ENCODE assay signal across 8 cellular contexts in the genomic region with DNA sequence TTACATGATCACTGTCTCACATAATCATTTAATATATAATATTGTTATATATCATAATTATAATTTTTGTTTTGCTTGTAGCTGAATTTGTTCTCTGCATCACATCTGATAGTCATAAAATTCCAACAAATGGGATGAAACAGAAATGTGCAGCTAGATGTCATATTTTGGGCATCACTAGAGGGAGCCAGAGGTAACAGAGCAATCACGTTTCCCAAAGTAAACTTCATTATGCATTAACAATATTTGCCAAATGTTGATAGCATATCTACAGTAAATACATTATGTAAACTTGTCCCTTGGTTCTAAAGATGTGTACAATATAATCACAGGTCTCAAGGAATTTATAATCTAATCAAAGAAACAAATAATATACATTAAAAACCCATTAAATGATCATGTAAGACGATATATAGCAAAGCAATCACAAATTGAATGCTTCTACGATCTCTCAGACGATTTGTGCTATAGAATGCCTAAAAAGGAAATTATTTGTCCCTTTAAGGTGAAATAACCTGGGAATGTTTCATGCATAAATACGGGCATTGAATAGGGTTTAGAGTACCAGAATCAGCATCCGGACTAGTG.
DNase-seq lines count a peak whose midpoint lies in the region; ATAC-seq, FAIRE-seq and TF ChIP-seq lines count a peak whose summit lies in the region.

No MANE protein-coding gene starts in this region.

- H3K27ac Mint-ChIP-seq in activated naive CD4-positive, alpha-beta T cell treated with anti-CD3 and anti-CD28 coated beads, Interleukin-2, amount 10 ng/mL, durations not matched to agents 7 days and 5 days, result no peak overlapping the region
- H3K27ac Mint-ChIP-seq in activated naive CD8-positive, alpha-beta T cell treated with anti-CD3 and anti-CD28 coated beads, Interleukin-2, amount 50 U/mL, for 24 hours, result no peak overlapping the region

- no peak overlapping the region for H3K9ac ChIP-seq in K562 (ENCODE audit: insufficient read depth in 1 of 2, low read depth in 2 of 2, low read length in 2 of 2)

- no peaks in the 10 kb centered on the region for H3K4me1 ChIP-seq in K562 (replicated peaks in 1 of 2; ENCODE audit: control insufficient read depth in 2 of 2, insufficient read depth in 2 of 2, low read length in 2 of 2)
- H3K4me1 ChIP-seq in mucosa of descending colon (ENCODE audit: low read depth), result no peaks in the 10 kb centered on the region

- H3K9me3 Mint-ChIP-seq in activated naive CD4-positive, alpha-beta T cell treated with anti-CD3 and anti-CD28 coated beads, Interleukin-2, amount 10 ng/mL, durations not matched to agents 7 days and 5 days, result no peaks in the 10 kb centered on the region
- no peaks in the 10 kb centered on the region for H3K9me3 Mint-ChIP-seq in activated naive CD8-positive, alpha-beta T cell treated with anti-CD3 and anti-CD28 coated beads, Interleukin-2, amount 50 U/mL, for 24 hours

- TF ChIP-seq CTCF in K562 (IDR thresholded peaks at IDR 0.05 in 2 of 3, conservative IDR thresholded peaks at IDR 0.05 in 1 of 3; ENCODE audit: insufficient read depth in 2 of 3, low read depth in 1 of 3, low read length in 3 of 3) (peak in 2 of 3 experiments; percentile 32 to 35; a peak in 2 of 6 replicates), mucosa of descending colon (IDR thresholded peaks at IDR 0.05) (peak; percentile 53)

- H3K36me3 ChIP-seq in K562 (ENCODE audit: control insufficient read depth, insufficient read depth, low read length), result no peaks in the 10 kb centered on the region
- no peaks in the 10 kb centered on the region for H3K36me3 ChIP-seq in mucosa of descending colon (ENCODE audit: low read depth)

- no peaks in the 10 kb centered on the region for H3K9me1 ChIP-seq in K562 (ENCODE audit: control insufficient read depth, insufficient read depth, low read length)

- FAIRE-seq in K562 (lab: Jason Lieb, UNC), result no peak

- under 1% methylated on average over 6 of the region's 6 CpGs for WGBS in K562 (ENCODE audit: insufficient coverage, low coverage, missing lambda C conversion rate)

- POLR2A ChIA-PET in K562 (lab: Yijun Ruan, JAX), result no interaction called here

- H3K4me2 ChIP-seq in K562 (ENCODE audit: insufficient read depth, low read length), result no peak overlapping the region

- no peak overlapping the region for H3K4me3 Mint-ChIP-seq in activated naive CD4-positive, alpha-beta T cell treated with anti-CD3 and anti-CD28 coated beads, Interleukin-2, amount 10 ng/mL, durations not matched to agents 7 days and 5 days
- no peak overlapping the region for H3K4me3 Mint-ChIP-seq in activated naive CD8-positive, alpha-beta T cell treated with anti-CD3 and anti-CD28 coated beads, Interleukin-2, amount 50 U/mL, for 24 hours

- H4K20me1 ChIP-seq in K562 (replicated peaks; ENCODE audit: control insufficient read depth, insufficient read depth, low read length), result no peaks in the 10 kb centered on the region

- BruUV-seq in K562 (replicated peaks; lab: Mats Ljungman, UMichigan), result no TSS peak

- TF ChIP-seq EP300 in K562 (IDR thresholded peaks at IDR 0.05; ENCODE audit: low read length), result no peak

- no peaks in the 10 kb centered on the region for H3K4me1 Mint-ChIP-seq in activated naive CD4-positive, alpha-beta T cell treated with anti-CD3 and anti-CD28 coated beads, Interleukin-2, amount 10 ng/mL, durations not matched to agents 7 days and 5 days
- H3K4me1 Mint-ChIP-seq in activated naive CD8-positive, alpha-beta T cell treated with anti-CD3 and anti-CD28 coated beads, Interleukin-2, amount 50 U/mL, for 24 hours, result no peaks in the 10 kb centered on the region

- no peaks in the 10 kb centered on the region for H3K36me3 Mint-ChIP-seq in activated naive CD4-positive, alpha-beta T cell treated with anti-CD3 and anti-CD28 coated beads, Interleukin-2, amount 10 ng/mL, durations not matched to agents 7 days and 5 days
- no peaks in the 10 kb centered on the region for H3K36me3 Mint-ChIP-seq in activated naive CD8-positive, alpha-beta T cell treated with anti-CD3 and anti-CD28 coated beads, Interleukin-2, amount 50 U/mL, for 24 hours (ENCODE audit: low read depth)

- H3K27ac ChIP-seq in K562 (ENCODE audit: extremely low read depth, low read depth, low read length) (no peak overlapping the region), substantia nigra (ENCODE audit: low read depth, low read length, poor library complexity, severe bottlenecking) (no peak overlapping the region)

- H3K27me3 Mint-ChIP-seq in activated naive CD4-positive, alpha-beta T cell treated with anti-CD3 and anti-CD28 coated beads, Interleukin-2, amount 10 ng/mL, durations not matched to agents 7 days and 5 days, result no peaks in the 10 kb centered on the region
- H3K27me3 Mint-ChIP-seq in activated naive CD8-positive, alpha-beta T cell treated with anti-CD3 and anti-CD28 coated beads, Interleukin-2, amount 50 U/mL, for 24 hours, result peaks cover 5% of the 10 kb centered on the region

- CTCF ChIA-PET in K562 (lab: Yijun Ruan, JAX; ENCODE audit: low intra/inter-chr PET ratio), result no interaction called here
- CTCF ChIA-PET in activated naive CD4-positive, alpha-beta T cell treated with anti-CD3 and anti-CD28 coated beads, Interleukin-2, amount 10 ng/mL, durations not matched to agents 7 days and 5 days (lab: Charles Lee), result interaction anchor here (1.0 to 1.6 kb wide), 4 partner anchors 10 to 20 kb away, joined by 4 to 7 read pairs (median 5); no protein-coding TSS in a partner anchor

- H3K27me3 ChIP-seq in K562 (ENCODE audit: control insufficient read depth in 2 of 2, insufficient read depth in 2 of 2, low read length in 2 of 2), result no peaks in the 10 kb centered on the region

- H2AFZ ChIP-seq in K562 (ENCODE audit: low read depth, low read length), result no peak overlapping the region

- intact Hi-C loops in K562 (cut with micrococcal nuclease) (no loop called here), mucosa of descending colon (cut with DNase I, micrococcal nuclease) (no loop called here)

- no peaks in the 10 kb centered on the region for H3K79me2 ChIP-seq in K562 (ENCODE audit: control insufficient read depth, insufficient read depth, low read length)

- no peak overlapping the region for H3K4me3 ChIP-seq in K562
- H3K4me3 ChIP-seq in mucosa of descending colon, result no peak overlapping the region

- in situ Hi-C loops in K562 (cut with MboI), result no loop called here

- no peak for TF ChIP-seq RAD21 in K562 (CRISPR knock-in tag; conservative IDR thresholded peaks at IDR 0.05 in 1 of 2, IDR thresholded peaks at IDR 0.05 in 1 of 2)

- ATAC-seq in K562 (no peak), mucosa of descending colon (peak; percentile 57), GM18505 (IDR thresholded peaks at IDR 0.05; ENCODE audit: unreplicated experiment) (no peak)
- ATAC-seq in activated naive CD8-positive, alpha-beta T cell treated with anti-CD3 and anti-CD28 coated beads, Interleukin-2, amount 50 U/mL, for 24 hours, result no peak

- H3K9me3 ChIP-seq in K562 (replicated peaks; ENCODE audit: control insufficient read depth, insufficient read depth, low read depth, low read length), result no peaks in the 10 kb centered on the region
- no peaks in the 10 kb centered on the region for H3K9me3 ChIP-seq in mucosa of descending colon

- TF ChIP-seq POLR2A in K562 (conservative IDR thresholded peaks at IDR 0.05), result no peak
- no peak for TF ChIP-seq POLR2A in GM18505 (IDR thresholded peaks at IDR 0.05; ENCODE audit: borderline replicate concordance, extremely low read depth, insufficient read depth, insufficient read length)

- DNase-seq in DMS53 treated with DMSO at 0.1 percent for 48 hours (lab: John Stamatoyannopoulos, UW; ENCODE audit: unreplicated experiment), result peak; percentile 26
- DNase-seq in HuH-7 (ENCODE audit: low spot score), result peak; percentile 9
- peak in 1 of 4 experiments; percentile 7 for DNase-seq in K562 (ENCODE audit: extremely low read depth in 1 of 4, low spot score in 3 of 4)
- peak in 1 of 3 donors; percentile 59 for DNase-seq in mucosa of descending colon
- no peak for DNase-seq in activated naive CD4-positive, alpha-beta T cell treated with anti-CD3 and anti-CD28 coated beads, Interleukin-2, amount 10 ng/mL, durations not matched to agents 7 days and 5 days
- no peak for DNase-seq in activated naive CD8-positive, alpha-beta T cell treated with anti-CD3 and anti-CD28 coated beads, Interleukin-2, amount 50 U/mL, for 24 hours
- no peak for DNase-seq in substantia nigra (lab: John Stamatoyannopoulos, UW)

TF ChIP-seq in K562, 482 proteins besides CTCF, POLR2A, EP300 and RAD21 (continues in another document):
- TF ChIP-seq KLF10 (CRISPR knock-in tag; IDR thresholded peaks at IDR 0.05) (no peak), EWSR1 (IDR thresholded peaks at IDR 0.05; ENCODE audit: borderline replicate concordance, low read depth, partially characterized antibody) (no peak), NR2C1 (IDR thresholded peaks at IDR 0.05) (no peak), NR2C1 (tag; IDR thresholded peaks at IDR 0.05) (no peak), HMG20A (CRISPR knock-in tag; conservative IDR thresholded peaks at IDR 0.05) (no peak), EGR1 (conservative IDR thresholded peaks at IDR 0.05) (no peak), ZNF764 (CRISPR knock-in tag; IDR thresholded peaks at IDR 0.05; ENCODE audit: low read depth) (no peak), ZNF75A (CRISPR knock-in tag; IDR thresholded peaks at IDR 0.05) (no peak), ZBTB8A (IDR thresholded peaks at IDR 0.05; ENCODE audit: partially characterized antibody) (no peak)
- TF ChIP-seq, protein P1, sequence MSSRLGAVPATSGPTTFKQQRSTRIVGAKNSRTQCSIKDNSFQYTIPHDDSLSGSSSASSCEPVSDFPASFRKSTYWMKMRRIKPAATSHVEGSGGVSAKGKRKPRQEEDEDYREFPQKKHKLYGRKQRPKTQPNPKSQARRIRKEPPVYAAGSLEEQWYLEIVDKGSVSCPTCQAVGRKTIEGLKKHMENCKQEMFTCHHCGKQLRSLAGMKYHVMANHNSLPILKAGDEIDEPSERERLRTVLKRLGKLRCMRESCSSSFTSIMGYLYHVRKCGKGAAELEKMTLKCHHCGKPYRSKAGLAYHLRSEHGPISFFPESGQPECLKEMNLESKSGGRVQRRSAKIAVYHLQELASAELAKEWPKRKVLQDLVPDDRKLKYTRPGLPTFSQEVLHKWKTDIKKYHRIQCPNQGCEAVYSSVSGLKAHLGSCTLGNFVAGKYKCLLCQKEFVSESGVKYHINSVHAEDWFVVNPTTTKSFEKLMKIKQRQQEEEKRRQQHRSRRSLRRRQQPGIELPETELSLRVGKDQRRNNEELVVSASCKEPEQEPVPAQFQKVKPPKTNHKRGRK (tag; IDR thresholded peaks at IDR 0.05), result no peak
- TF ChIP-seq, protein P2, sequence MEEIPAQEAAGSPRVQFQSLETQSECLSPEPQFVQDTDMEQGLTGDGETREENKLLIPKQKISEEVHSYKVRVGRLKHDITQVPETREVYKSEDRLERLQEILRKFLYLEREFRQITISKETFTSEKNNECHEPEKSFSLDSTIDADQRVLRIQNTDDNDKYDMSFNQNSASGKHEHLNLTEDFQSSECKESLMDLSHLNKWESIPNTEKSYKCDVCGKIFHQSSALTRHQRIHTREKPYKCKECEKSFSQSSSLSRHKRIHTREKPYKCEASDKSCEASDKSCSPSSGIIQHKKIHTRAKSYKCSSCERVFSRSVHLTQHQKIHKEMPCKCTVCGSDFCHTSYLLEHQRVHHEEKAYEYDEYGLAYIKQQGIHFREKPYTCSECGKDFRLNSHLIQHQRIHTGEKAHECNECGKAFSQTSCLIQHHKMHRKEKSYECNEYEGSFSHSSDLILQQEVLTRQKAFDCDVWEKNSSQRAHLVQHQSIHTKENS (CRISPR knock-in tag; IDR thresholded peaks at IDR 0.05), result no peak

Comparison
In these comparisons a context has a peak if more than half of its experiments do, and no peak if none do; other contexts are left out.
1. DNase-seq: peak in DMS53 treated with DMSO at 0.1 percent for 48 hours (single experiment) and HuH-7 (single experiment); none in activated naive CD4-positive, alpha-beta T cell treated with anti-CD3 and anti-CD28 coated beads, Interleukin-2, amount 10 ng/mL, durations not matched to agents 7 days and 5 days (single experiment), activated naive CD8-positive, alpha-beta T cell treated with anti-CD3 and anti-CD28 coated beads, Interleukin-2, amount 50 U/mL, for 24 hours (single experiment) and substantia nigra (0 of 49).